Comparison of ENCODE assay signal across 8 cellular contexts in the genomic region with DNA sequence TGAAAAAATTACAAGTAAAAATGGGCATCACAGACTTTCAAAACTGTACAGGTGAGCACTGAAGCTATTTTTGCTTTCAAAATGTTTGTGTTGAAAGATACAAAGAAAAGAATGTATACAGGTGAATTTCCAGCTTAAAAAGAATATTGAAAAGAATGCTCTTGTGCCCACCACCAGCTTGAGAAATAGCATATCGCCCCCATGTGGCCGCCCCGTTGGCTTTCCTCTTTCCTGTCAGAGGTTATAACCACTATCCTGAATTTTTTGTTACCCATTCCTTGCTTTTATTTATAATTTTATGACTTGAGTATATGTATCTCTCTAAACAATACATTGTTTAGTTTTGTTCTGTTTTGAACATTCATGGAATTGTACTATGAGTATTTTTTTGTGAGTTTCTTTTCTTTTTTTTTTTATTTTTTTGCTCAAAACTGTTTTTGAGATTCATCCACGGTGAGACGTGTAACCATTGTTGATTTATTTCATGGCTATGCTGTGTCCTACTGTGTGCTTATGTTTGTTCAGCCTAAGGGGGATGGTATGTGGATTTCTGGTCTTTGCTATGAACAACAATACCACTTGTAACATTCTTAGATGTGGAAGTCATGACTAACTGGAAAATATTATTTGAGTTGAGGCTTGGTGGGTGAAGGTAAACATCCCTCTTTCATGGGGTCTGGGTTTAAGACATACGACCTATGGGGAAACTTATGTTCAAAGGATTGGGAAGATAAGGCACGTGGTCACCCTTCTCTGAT. TPM values are rescaled to one million over a fixed set of nuclear protein-coding genes. Genes with fewer than 3 reads are reported as not detected.
A peak's percentile ranks its signal among the peaks of the same experiment; 100 is the strongest.
DNase-seq lines count a peak whose midpoint lies in the region; ATAC-seq, FAIRE-seq and TF ChIP-seq lines count a peak whose summit lies in the region.
"Had no signal": no experiment of that assay in that cellular context is flagged by ENCODE, and none has a peak within 500 bp of the region (broad histone marks: within the 10 kb centered on the region; RNA-seq: fewer than 3 reads in every experiment).

No MANE protein-coding gene starts in this region.

- H3K4me3 ChIP-seq in SK-N-MC (0 out of 2 replicates have a peak overlapping the region, but pooled peaks have one; percentile 39), kidney (ENCODE audit: low read length in 2 of 2) (no peak overlapping the region)
- H3K4me3 ChIP-seq in CD4-positive, alpha-beta memory T cell (ENCODE audit: low read length in 2 of 2) = no peak overlapping the region

- H3K4me1 Mint-ChIP-seq in CD4-positive, alpha-beta memory T cell = peaks cover 0 to 2% (median under 1%) of the 10 kb centered on the region in 4 donors

- FAIRE-seq in kidney (lab: Jason Lieb, UNC) = no peak

- TF ChIP-seq CTCF in kidney (IDR thresholded peaks at IDR 0.05; ENCODE audit: borderline replicate concordance, extremely low read depth, insufficient read depth) = peak; percentile 36

- H3K9ac ChIP-seq in SK-N-MC (ENCODE audit: insufficient read length) (peak overlapping the region; percentile 54), kidney (ENCODE audit: low read length in 2 of 2) (no peak overlapping the region)
- H3K9ac ChIP-seq: parathyroid adenoma had no signal

- no peaks in the 10 kb centered on the region for H3K36me3 Mint-ChIP-seq in CD4-positive, alpha-beta memory T cell

- H3K4me3 Mint-ChIP-seq in CD4-positive, alpha-beta memory T cell = no peak overlapping the region

- no peak for ATAC-seq in HG03521 (IDR thresholded peaks at IDR 0.05; ENCODE audit: unreplicated experiment)

- POLR2A ChIA-PET in CD4-positive, alpha-beta memory T cell (lab: Charles Lee; ENCODE audit: partially characterized antibody) = no interaction called here

- peaks cover 26 to 47% of the 10 kb centered on the region in 2 donors for H3K27me3 Mint-ChIP-seq in CD4-positive, alpha-beta memory T cell

- no peaks in the 10 kb centered on the region for H3K4me1 ChIP-seq in kidney (ENCODE audit: control insufficient read depth in 1 of 2, insufficient read depth in 1 of 2, low read depth in 1 of 2, low read length in 2 of 2)
- H3K4me1 ChIP-seq in CD4-positive, alpha-beta memory T cell (ENCODE audit: insufficient read depth, low read length) = no peaks in the 10 kb centered on the region
- H3K4me1 ChIP-seq: parathyroid adenoma had no signal

- peak; percentile 67 for DNase-seq in DMS53 (lab: John Stamatoyannopoulos, UW)
- peak; percentile 21 for DNase-seq in HCEC 1CT
- DNase-seq in SK-N-MC (ENCODE audit: low read depth, low spot score) = no peak
- no peak for DNase-seq in kidney
- no peak for DNase-seq in CD4-positive, alpha-beta memory T cell
- DNase-seq in putamen (ENCODE audit: low spot score) = no peak

- H3K27ac ChIP-seq in SK-N-MC (peak overlapping the region; percentile 51), kidney (ENCODE audit: low read depth in 2 of 2, low read length in 2 of 2) (no peak overlapping the region)
- no peak overlapping the region for H3K27ac ChIP-seq in CD4-positive, alpha-beta memory T cell (ENCODE audit: low read depth, low read length)
- H3K27ac ChIP-seq: parathyroid adenoma had no signal

- intact Hi-C loops in kidney (cut with DNase I) = no loop called here
- intact Hi-C loops in CD4-positive, alpha-beta memory T cell (cut with micrococcal nuclease) = no loop called here

- H3K9me3 ChIP-seq in SK-N-MC (ENCODE audit: low read depth, low read length) = no peaks in the 10 kb centered on the region
- H3K9me3 ChIP-seq in kidney (ENCODE audit: control insufficient read depth in 1 of 2, low read length in 2 of 2) = no peaks in the 10 kb centered on the region
- no peaks in the 10 kb centered on the region for H3K9me3 ChIP-seq in CD4-positive, alpha-beta memory T cell (ENCODE audit: control insufficient read depth in 1 of 2, low read length in 2 of 2)

- H3K36me3 ChIP-seq in SK-N-MC (ENCODE audit: insufficient read depth, low read length) (peaks cover 4% of the 10 kb centered on the region; the same call in 1 of the 2 replicates), kidney (ENCODE audit: control insufficient read depth in 1 of 2, insufficient read depth in 2 of 2, low read length in 2 of 2) (no peaks in the 10 kb centered on the region)
- H3K36me3 ChIP-seq in CD4-positive, alpha-beta memory T cell (ENCODE audit: insufficient read depth, low read length) = no peaks in the 10 kb centered on the region

- H3K9me3 Mint-ChIP-seq in CD4-positive, alpha-beta memory T cell = no peaks in the 10 kb centered on the region

- no peak overlapping the region for H3K27ac Mint-ChIP-seq in CD4-positive, alpha-beta memory T cell

- no peaks in the 10 kb centered on the region for H3K27me3 ChIP-seq in CD4-positive, alpha-beta memory T cell (ENCODE audit: insufficient read depth, low read length)

- CTCF ChIA-PET in CD4-positive, alpha-beta memory T cell (lab: Charles Lee; ENCODE audit: partially characterized antibody) = interaction anchor here (0.7 kb wide), 1 partner anchor 55 kb away, joined by 4 read pairs; no protein-coding TSS in a partner anchor

RNA-seq across cellular contexts. Expression of a gene that starts 11.6 kb away (rescaled TPM):
- total RNA-seq in kidney = 2.5 TPM
- not detected for polyA plus RNA-seq in kidney (ENCODE audit: insufficient read depth, low read depth, low replicate concordance)
- not detected for total RNA-seq in CD4-positive, alpha-beta memory T cell
- polyA plus RNA-seq in CD4-positive, alpha-beta memory T cell = not detected

Comparison
In these comparisons a context has a peak if more than half of its experiments do, and no peak if none do; other contexts are left out.
1. DNase-seq: peak in DMS53 (single experiment) and HCEC 1CT (single experiment); none in SK-N-MC (single experiment), kidney (single experiment), CD4-positive, alpha-beta memory T cell (0 of 5) and putamen (single experiment).